In the genomic region with DNA sequence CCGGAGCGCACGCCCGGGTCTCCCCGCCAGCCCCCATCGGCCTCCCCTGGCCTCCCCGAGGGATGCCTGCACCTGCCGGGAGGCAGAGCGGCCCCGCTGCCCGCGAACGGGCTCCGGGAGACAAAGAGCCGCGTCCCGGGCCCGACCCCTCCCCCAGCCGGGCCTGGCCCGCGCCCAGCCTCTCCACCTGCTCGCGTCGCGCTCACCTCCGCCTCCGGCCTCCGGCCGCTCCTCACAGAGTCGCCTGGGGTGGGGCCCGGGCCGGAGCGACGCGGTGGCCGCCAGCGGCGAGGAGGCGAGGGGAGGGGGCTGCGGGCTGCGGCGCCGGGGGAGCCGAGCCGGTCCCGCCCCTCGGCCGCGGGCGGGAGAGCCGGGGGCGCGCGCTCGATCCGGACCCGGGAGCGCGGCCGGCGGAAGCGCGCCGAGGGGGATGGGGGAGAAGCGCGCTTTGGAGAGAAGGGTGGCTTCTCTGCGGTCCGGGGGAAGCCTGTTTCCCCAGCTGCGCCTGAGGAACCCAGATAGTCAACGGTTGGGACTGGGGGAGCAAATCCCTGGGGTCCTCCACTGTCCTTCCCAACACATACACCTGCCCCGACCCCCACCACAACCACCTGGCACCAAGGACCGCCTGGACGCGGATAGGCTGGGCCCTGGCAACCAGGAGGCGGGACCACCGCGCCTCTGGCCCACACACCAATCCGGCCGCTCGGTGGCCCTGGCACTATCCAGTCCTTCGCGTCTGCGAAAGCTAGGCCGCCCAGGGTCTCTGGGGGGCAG, we compare ENCODE assay signal across 10 cellular contexts. TPM values are rescaled to one million over a fixed set of nuclear protein-coding genes. Genes with fewer than 3 reads are reported as not detected.
DNase-seq lines count a peak whose midpoint lies in the region; ATAC-seq and TF ChIP-seq lines count a peak whose summit lies in the region.
"Had no signal": no experiment of that assay in that cellular context is flagged by ENCODE, and none has a peak within 500 bp of the region (broad histone marks: within the 10 kb centered on the region; RNA-seq: fewer than 3 reads in every experiment).

TSS of gene PRR36 (minus strand) at position 311 of the 777 bp plus-strand sequence. CDS start 701 bp downstream, outside the sequence.

- H3K36me3 Mint-ChIP-seq in activated T-helper 2 cell treated with anti-CD3 and anti-CD28 coated beads, Interferon-gamma antibody, Interleukin-2, Interleukin-4, amounts not matched to agents 10 μg/mL and 5 μg/mL and 100 μg/mL, durations not matched to agents 14 hours and 24 hours and 36 hours (ENCODE audit: low read depth), result no peaks in the 10 kb centered on the region

- H2AFZ ChIP-seq in OCI-LY7 (ENCODE audit: low read length), result no peak within 1 kb of the TSS

- BruUV-seq in OCI-LY7 (replicated peaks; lab: Mats Ljungman, UMichigan), result no TSS peak

- POLR2A ChIA-PET in OCI-LY7 (lab: Charles Lee), result no interaction called here

- no peak within 1 kb of the TSS for H3K4me2 ChIP-seq in OCI-LY7 (ENCODE audit: low read length)

- H3K27me3 Mint-ChIP-seq in activated T-helper 2 cell treated with anti-CD3 and anti-CD28 coated beads, Interferon-gamma antibody, Interleukin-2, Interleukin-4, amounts not matched to agents 10 μg/mL and 5 μg/mL and 100 μg/mL, durations not matched to agents 14 hours and 24 hours and 36 hours (ENCODE audit: low read depth), result peaks cover 38% of the 10 kb centered on the region

- H3K9me3 ChIP-seq in iPS-18c (ENCODE audit: control insufficient read depth, insufficient read depth, low read length) (no peaks in the 10 kb centered on the region), thoracic aorta (no peaks in the 10 kb centered on the region), OCI-LY7 (ENCODE audit: low read length) (no peaks in the 10 kb centered on the region)

- H3K9me3 Mint-ChIP-seq in activated T-helper 2 cell treated with anti-CD3 and anti-CD28 coated beads, Interferon-gamma antibody, Interleukin-2, Interleukin-4, amounts not matched to agents 10 μg/mL and 5 μg/mL and 100 μg/mL, durations not matched to agents 14 hours and 24 hours and 36 hours, result no peaks in the 10 kb centered on the region

- peaks cover 6% of the 10 kb centered on the region for H3K27me3 ChIP-seq in thoracic aorta (replicated peaks; ENCODE audit: insufficient read depth)

- no peaks in the 10 kb centered on the region for H3K79me2 ChIP-seq in OCI-LY7 (ENCODE audit: insufficient read depth, low read depth, low read length)

- H3K27ac ChIP-seq in thoracic aorta, result no peak within 1 kb of the TSS
- H3K27ac ChIP-seq in OCI-LY7 (ENCODE audit: low read depth, low read length, poor library complexity, severe bottlenecking), result no peak within 1 kb of the TSS

- DNase-seq in DMS79 (lab: John Stamatoyannopoulos, UW) (peak; percentile 90), NCI-H1694 (lab: John Stamatoyannopoulos, UW) (peak; percentile 72), thoracic aorta (ENCODE audit: low spot score) (no peak), OCI-LY7 (ENCODE audit: low spot score) (no peak)
- DNase-seq in activated T-helper 2 cell treated with anti-CD3 and anti-CD28 coated beads, Interferon-gamma antibody, Interleukin-2, Interleukin-4, amounts not matched to agents 10 μg/mL and 5 μg/mL and 100 μg/mL, durations not matched to agents 14 hours and 24 hours and 36 hours (ENCODE audit: low spot score), result no peak

- no peak for TF ChIP-seq CTCF in thoracic aorta (IDR thresholded peaks at IDR 0.05)
- no peak for TF ChIP-seq CTCF in OCI-LY7 (conservative IDR thresholded peaks at IDR 0.05; ENCODE audit: low read length)

- no peaks in the 10 kb centered on the region for H3K36me3 ChIP-seq in thoracic aorta
- no peaks in the 10 kb centered on the region for H3K36me3 ChIP-seq in OCI-LY7 (ENCODE audit: insufficient read depth, low read length)

- peak within 1 kb of the TSS; percentile 72 for H3K4me3 ChIP-seq in iPS-18c (ENCODE audit: insufficient read depth, low read depth, low read length)
- peak within 1 kb of the TSS; percentile 46 for H3K4me3 ChIP-seq in thoracic aorta
- H3K4me3 ChIP-seq in OCI-LY7 (ENCODE audit: low read depth, low read length, poor library complexity, severe bottlenecking), result no peak within 1 kb of the TSS

- H3K4me1 Mint-ChIP-seq in activated T-helper 2 cell treated with anti-CD3 and anti-CD28 coated beads, Interferon-gamma antibody, Interleukin-2, Interleukin-4, amounts not matched to agents 10 μg/mL and 5 μg/mL and 100 μg/mL, durations not matched to agents 14 hours and 24 hours and 36 hours (ENCODE audit: low read depth), result peaks cover 14% of the 10 kb centered on the region

- H3K9me2 ChIP-seq in OCI-LY7 (ENCODE audit: insufficient read depth, low read length), result no peaks in the 10 kb centered on the region

- no peak for ATAC-seq in thoracic aorta (ENCODE audit: insufficient number of reproducible peaks, low FRiP score, low read depth)
- no peak for ATAC-seq in HG02610 (IDR thresholded peaks at IDR 0.05; ENCODE audit: unreplicated experiment)
- no peak for ATAC-seq in HG03135 (IDR thresholded peaks at IDR 0.05; ENCODE audit: unreplicated experiment)

- H3K4me1 ChIP-seq in thoracic aorta (ENCODE audit: control insufficient read depth in 1 of 2, low read depth in 2 of 2), result peaks cover 14 to 31% of the 10 kb centered on the region in 2 donors
- peaks cover 32% of the 10 kb centered on the region for H3K4me1 ChIP-seq in OCI-LY7 (ENCODE audit: insufficient read depth, low read length, poor library complexity, severe bottlenecking)

- H3K27ac Mint-ChIP-seq in activated T-helper 2 cell treated with anti-CD3 and anti-CD28 coated beads, Interferon-gamma antibody, Interleukin-2, Interleukin-4, amounts not matched to agents 10 μg/mL and 5 μg/mL and 100 μg/mL, durations not matched to agents 14 hours and 24 hours and 36 hours, result no peak within 1 kb of the TSS

- no peaks in the 10 kb centered on the region for H4K20me1 ChIP-seq in OCI-LY7 (ENCODE audit: insufficient read depth, low read length)

- CTCF ChIA-PET in OCI-LY7 (lab: Charles Lee; ENCODE audit: unreplicated experiment), result no interaction called here

- peak within 1 kb of the TSS; percentile 63 for H3K4me3 Mint-ChIP-seq in activated T-helper 2 cell treated with anti-CD3 and anti-CD28 coated beads, Interferon-gamma antibody, Interleukin-2, Interleukin-4, amounts not matched to agents 10 μg/mL and 5 μg/mL and 100 μg/mL, durations not matched to agents 14 hours and 24 hours and 36 hours (ENCODE audit: low read depth)

- intact Hi-C loops in activated T-helper 2 cell treated with anti-CD3 and anti-CD28 coated beads, Interferon-gamma antibody, Interleukin-2, Interleukin-4, amounts not matched to agents 10 μg/mL and 5 μg/mL and 100 μg/mL, durations not matched to agents 14 hours and 24 hours and 36 hours (cut with micrococcal nuclease), result no loop called here
- intact Hi-C loops in OCI-LY7 (cut with micrococcal nuclease; ENCODE audit: unreplicated experiment), result no loop called here

RNA-seq across cellular contexts. Expression of gene PRR36, which starts in this region (rescaled TPM):
- total RNA-seq in activated T-helper 2 cell treated with anti-CD3 and anti-CD28 coated beads, Interferon-gamma antibody, Interleukin-2, Interleukin-4, amounts not matched to agents 10 μg/mL and 5 μg/mL and 100 μg/mL, durations not matched to agents 14 hours and 24 hours and 36 hours, result 0.05 TPM in 1 of 2 replicates, not detected in the other
- total RNA-seq in thoracic aorta, result not detected
- not detected in 2 replicates for total RNA-seq in OCI-LY7 (2014; rRNA removed; shearing (Covaris generic))
- 0.17 TPM in 1 of 2 replicates, not detected in the other for total RNA-seq in OCI-LY7 (2022)
- total RNA-seq: lung microvascular endothelial cell, NCI-H460 had no signal

Comparison
In these comparisons a context has a peak if more than half of its experiments do, and no peak if none do; other contexts are left out.
1. DNase-seq: peak in DMS79 (single experiment) and NCI-H1694 (single experiment); none in activated T-helper 2 cell treated with anti-CD3 and anti-CD28 coated beads, Interferon-gamma antibody, Interleukin-2, Interleukin-4, amounts not matched to agents 10 μg/mL and 5 μg/mL and 100 μg/mL, durations not matched to agents 14 hours and 24 hours and 36 hours (single experiment), thoracic aorta (single experiment) and OCI-LY7 (single experiment).